21 cellular contexts compared by ENCODE assay signal in the genomic region with DNA sequence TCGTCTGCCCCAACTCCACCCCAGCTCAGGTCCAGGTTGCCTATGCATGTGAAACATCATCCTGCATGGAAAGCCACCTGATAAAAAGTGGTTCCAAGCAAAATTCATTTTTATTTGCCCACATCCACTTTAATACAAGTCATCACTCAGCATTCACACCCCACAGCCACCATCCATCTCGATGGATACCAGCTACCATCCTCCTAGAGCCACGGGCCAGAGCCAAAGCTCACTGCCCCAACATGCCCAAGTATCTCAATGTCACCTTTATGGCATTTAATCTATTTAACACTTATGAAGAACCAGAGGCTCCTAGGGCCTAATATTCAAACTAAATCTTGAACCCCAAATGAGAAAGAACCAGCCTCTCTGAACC.
A peak's percentile ranks its signal among the peaks of the same experiment; 100 is the strongest.
DNase-seq lines count a peak whose midpoint lies in the region; ATAC-seq, FAIRE-seq and TF ChIP-seq lines count a peak whose summit lies in the region.
"Had no signal": no experiment of that assay in that cellular context is flagged by ENCODE, and none has a peak within 500 bp of the region (broad histone marks: within the 10 kb centered on the region; RNA-seq: fewer than 3 reads in every experiment).

No MANE protein-coding gene starts in this region.

- H2BK15ac ChIP-seq in mesenchymal stem cell (ENCODE audit: low read depth, poor library complexity, severe bottlenecking), result no peak overlapping the region

- TF ChIP-seq CTCF in bronchial epithelial cell (IDR thresholded peaks at IDR 0.05; ENCODE audit: insufficient read depth, low read length, severe bottlenecking) (no peak), suprapubic skin (IDR thresholded peaks at IDR 0.05) (no peak)

- H4K8ac ChIP-seq in mesenchymal stem cell (ENCODE audit: low read length), result no peak overlapping the region

- peak; percentile 54 for ATAC-seq in Right ventricle myocardium inferior
- ATAC-seq in HG02588 (IDR thresholded peaks at IDR 0.05; ENCODE audit: unreplicated experiment), result no peak

- H3K27me3 ChIP-seq in bronchial epithelial cell (ENCODE audit: control insufficient read depth, insufficient read depth, low read length) (no peaks in the 10 kb centered on the region), mesenchymal stem cell (ENCODE audit: control insufficient read depth in 1 of 2, insufficient read depth in 1 of 2, low read length in 2 of 2) (peaks cover 0 to 6% of the 10 kb centered on the region in 2 experiments), suprapubic skin (no peaks in the 10 kb centered on the region)
- H3K27me3 ChIP-seq: breast epithelium, spleen had no signal

- H3K23ac ChIP-seq in mesenchymal stem cell (ENCODE audit: low read length in 2 of 2), result no peak overlapping the region

- no peak overlapping the region for H2BK12ac ChIP-seq in mesenchymal stem cell (ENCODE audit: low read length in 2 of 2)

- H3K4me2 ChIP-seq in mesenchymal stem cell (ENCODE audit: low read length, poor library complexity, severe bottlenecking), result no peak overlapping the region

- intact Hi-C loops in Right ventricle myocardium inferior (cut with DNase I) (no loop called here), cardiac septum (cut with DNase I) (no loop called here)

- no peak overlapping the region for H2AK5ac ChIP-seq in mesenchymal stem cell (ENCODE audit: low read length, severe bottlenecking)

- H3K4me3 ChIP-seq in bronchial epithelial cell (ENCODE audit: low read depth, low read length) (no peak overlapping the region), mesenchymal stem cell (ENCODE audit: insufficient read depth in 1 of 2, low read depth in 1 of 2, low read length in 2 of 2) (no peak overlapping the region), suprapubic skin (no peak overlapping the region)
- H3K4me3 ChIP-seq: breast epithelium, spleen had no signal

- H3K18ac ChIP-seq in mesenchymal stem cell (ENCODE audit: low read depth in 1 of 2, low read length in 2 of 2), result no peak overlapping the region

- H4K91ac ChIP-seq in mesenchymal stem cell (ENCODE audit: low read length), result no peak overlapping the region

- DNase-seq in Right ventricle myocardium inferior (ENCODE audit: missing footprints), result no peak
- no peak for DNase-seq in cardiac septum (ENCODE audit: low spot score)
- peak; percentile 56 for DNase-seq in bronchial epithelial cell (ENCODE audit: low read depth)
- DNase-seq in mesenchymal stem cell, result no peak
- no peak for DNase-seq in suprapubic skin (ENCODE audit: low spot score in 2 of 2)
- no peak for DNase-seq in SW 1271 (lab: John Stamatoyannopoulos, UW)
- no peak for DNase-seq in NCI-H1436 treated with DMSO at 0.1 percent for 48 hours (lab: John Stamatoyannopoulos, UW)
- DNase-seq: 8988T; activated CD4-positive, alpha-beta T cell treated with anti-CD3 and anti-CD28 coated beads, Interleukin-2, amount 10 ng/mL, durations not matched to agents 7 days and 5 days; activated CD8-positive, alpha-beta memory T cell treated with anti-CD3 and anti-CD28 coated beads, Interleukin-2, amount 50 U/mL, for 48 hours; activated effector memory CD4-positive, alpha-beta T cell treated with anti-CD3 and anti-CD28 coated beads, Interleukin-2, amount 50 U/mL, for 16 hours; kidney; NCI-H1417; NCI-H2171 treated with DMSO at 0.1 percent for 48 hours; NCI-H526 treated with DMSO at 0.1 percent for 48 hours; nephron progenitor cell; SHP77 treated with DMSO at 0.1 percent for 48 hours; spleen had no signal

- no peak for TF ChIP-seq POLR2A in suprapubic skin (IDR thresholded peaks at IDR 0.05)

- H2BK120ac ChIP-seq in mesenchymal stem cell (ENCODE audit: low read depth, low read length), result no peak overlapping the region

- no peaks in the 10 kb centered on the region for H3K79me1 ChIP-seq in mesenchymal stem cell (replicated peaks; ENCODE audit: low read length, poor library complexity, severe bottlenecking)

- no peak overlapping the region for H2AFZ ChIP-seq in mesenchymal stem cell (ENCODE audit: low read depth, low read length)

- FAIRE-seq in bronchial epithelial cell (lab: Jason Lieb, UNC), result no peak
- FAIRE-seq: frontal cortex, kidney had no signal

- no peak overlapping the region for H2BK5ac ChIP-seq in mesenchymal stem cell (ENCODE audit: low read depth, low read length, poor library complexity, severe bottlenecking)

- H3K4me1 ChIP-seq in mesenchymal stem cell (ENCODE audit: control insufficient read depth, insufficient read depth, low read depth, low read length), result peaks cover 6% of the 10 kb centered on the region
- peaks cover 14% of the 10 kb centered on the region for H3K4me1 ChIP-seq in suprapubic skin
- H3K4me1 ChIP-seq: breast epithelium, spleen had no signal

- no peak for TF ChIP-seq EP300 in suprapubic skin (IDR thresholded peaks at IDR 0.05)

- H3K36me3 ChIP-seq in bronchial epithelial cell (ENCODE audit: control insufficient read depth, insufficient read depth, low read length) (no peaks in the 10 kb centered on the region), mesenchymal stem cell (ENCODE audit: control insufficient read depth in 1 of 2, insufficient read depth in 2 of 2, low read depth in 1 of 2, low read length in 2 of 2) (no peaks in the 10 kb centered on the region), suprapubic skin (no peaks in the 10 kb centered on the region)
- H3K36me3 ChIP-seq: breast epithelium, spleen had no signal

- H3K4ac ChIP-seq in mesenchymal stem cell (ENCODE audit: low read depth in 1 of 2, low read length in 2 of 2), result no peak overlapping the region

- H3K9me3 ChIP-seq in mesenchymal stem cell (ENCODE audit: control insufficient read depth, low read length) (no peaks in the 10 kb centered on the region), suprapubic skin (no peaks in the 10 kb centered on the region)
- H3K9me3 ChIP-seq: breast epithelium, spleen had no signal

- H3K14ac ChIP-seq in mesenchymal stem cell (ENCODE audit: low read length in 2 of 2), result no peak overlapping the region

- H3K27ac ChIP-seq in mesenchymal stem cell (ENCODE audit: low read length, poor library complexity, severe bottlenecking) (peak overlapping the region; percentile 5), suprapubic skin (peak overlapping the region; percentile 38)
- H3K27ac ChIP-seq: spleen had no signal

- peak overlapping the region; percentile 28 for H3K9ac ChIP-seq in mesenchymal stem cell (ENCODE audit: low read length)

- 85% methylated on average over 3 of the region's 3 CpGs for WGBS in mesenchymal stem cell
- WGBS in suprapubic skin, result 41% methylated on average over 3 of the region's 3 CpGs
